In the genomic region with DNA sequence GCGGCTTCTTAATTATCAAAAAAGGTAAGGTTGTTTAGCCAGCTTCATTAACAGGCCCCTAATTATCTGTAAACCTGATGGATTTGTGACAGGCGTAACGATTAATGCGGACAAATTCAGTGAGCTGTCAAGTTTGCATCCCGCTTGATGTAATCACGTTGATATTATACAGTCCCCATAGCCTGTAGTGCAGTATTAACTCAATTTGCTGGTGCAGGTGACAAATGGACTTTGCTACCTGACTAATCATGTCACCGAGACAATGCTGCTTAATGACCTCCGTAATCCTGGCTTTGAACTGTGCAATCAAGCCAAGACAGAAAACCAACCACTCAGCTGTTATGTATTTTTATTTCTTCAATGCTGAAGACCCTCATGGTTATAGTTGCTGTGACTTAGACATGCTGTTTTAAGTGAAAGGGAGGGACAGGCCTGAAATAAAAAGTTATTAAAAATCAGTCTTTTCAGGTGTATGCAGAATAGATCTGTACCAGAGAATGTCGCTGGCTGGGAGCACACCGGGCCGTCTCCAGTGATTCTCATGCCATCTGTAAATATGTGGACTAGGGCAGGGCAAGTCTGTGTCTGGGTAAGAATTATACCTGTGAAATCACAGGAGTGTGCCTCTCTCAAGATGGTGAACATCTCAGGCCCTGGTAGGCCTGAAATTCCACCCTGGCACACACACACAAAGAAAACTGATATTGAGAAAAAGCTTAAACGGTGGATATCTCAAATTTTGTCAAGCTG, we compare ENCODE assay signal across 11 cellular contexts. TPM values are rescaled to one million over a fixed set of nuclear protein-coding genes. Genes with fewer than 3 reads are reported as not detected.
DNase-seq lines count a peak whose midpoint lies in the region; ATAC-seq, FAIRE-seq and TF ChIP-seq lines count a peak whose summit lies in the region.
"Had no signal": no experiment of that assay in that cellular context is flagged by ENCODE, and none has a peak within 500 bp of the region (broad histone marks: within the 10 kb centered on the region; RNA-seq: fewer than 3 reads in every experiment).

No MANE protein-coding gene starts in this region.

- H3K4me1 ChIP-seq in GM12878 (ENCODE audit: control insufficient read depth, insufficient read depth, low read length) (peaks cover 10% of the 10 kb centered on the region; the same call in 1 of the 2 replicates), mucosa of rectum (ENCODE audit: control insufficient read depth in 2 of 2, insufficient read depth in 2 of 2, low read length in 2 of 2) (peaks cover 41 to 74% of the 10 kb centered on the region in 2 donors), tibial artery (peaks cover 0 to 32% (median 23%) of the 10 kb centered on the region in 4 donors)

- H3K36me3 ChIP-seq in GM12878 (ENCODE audit: control insufficient read depth in 2 of 2, insufficient read depth in 2 of 2, low read length in 1 of 2) (no peaks in the 10 kb centered on the region), mucosa of rectum (ENCODE audit: control insufficient read depth in 2 of 2, insufficient read depth in 2 of 2, low read length in 2 of 2) (no peaks in the 10 kb centered on the region), tibial artery (no peaks in the 10 kb centered on the region)

- TF ChIP-seq RAD21 in GM12878 (IDR thresholded peaks at IDR 0.05; ENCODE audit: insufficient read depth, low read depth, low read length): no peak

- DNase-seq in CD4-positive, alpha-beta T cell: no peak
- DNase-seq in LoVo (ENCODE audit: low spot score) (peak; percentile 67), GM12878 (ENCODE audit: low read depth, low spot score) (no peak), tibial artery (no peak), ecto neural progenitor cell (ENCODE audit: low spot score) (no peak), GOT3 (lab: John Stamatoyannopoulos, UW) (no peak)
- DNase-seq: activated gamma-delta T cell treated with Interleukin-2 at 50 U/mL for 16 hours, KBM-7, NCI-H510A treated with DMSO at 0.1 percent for 48 hours had no signal

- FAIRE-seq in GM12878 (lab: Jason Lieb, UNC): no peak

- intact Hi-C loops in CD4-positive, alpha-beta T cell (cut with DNase I, micrococcal nuclease): loop anchor here in 1 of 2 experiments (5.0 to 10.0 kb wide), 3 partner anchors 143 to 1610 kb away; a partner anchor contains a TSS
- intact Hi-C loops in GM12878 (cut with micrococcal nuclease; ENCODE audit: unreplicated experiment): loop anchor here (5.0 kb wide), 3 partner anchors 47 to 618 kb away; a partner anchor contains a TSS
- intact Hi-C loops in tibial artery (cut with DNase I; ENCODE audit: low total_unique reads): no loop called here

- H3K27me3 ChIP-seq in CD4-positive, alpha-beta T cell (ENCODE audit: control insufficient read depth, insufficient read depth, low read length): no peaks in the 10 kb centered on the region
- no peaks in the 10 kb centered on the region for H3K27me3 ChIP-seq in GM12878 (replicated peaks in 1 of 2; ENCODE audit: control insufficient read depth in 2 of 2, insufficient read depth in 2 of 2, low read length in 1 of 2)
- H3K27me3 ChIP-seq in mucosa of rectum (ENCODE audit: control insufficient read depth in 2 of 2, insufficient read depth in 2 of 2, low read length in 2 of 2): no peaks in the 10 kb centered on the region
- H3K27me3 ChIP-seq in tibial artery: no peaks in the 10 kb centered on the region

- H3K27ac Mint-ChIP-seq in CD4-positive, alpha-beta T cell: peak overlapping the region; percentile 78

- peaks cover 35% of the 10 kb centered on the region for H3K79me2 ChIP-seq in GM12878 (ENCODE audit: control insufficient read depth, insufficient read depth, low read length)

- no peak for TF ChIP-seq EP300 in GM12878 (IDR thresholded peaks at IDR 0.05; ENCODE audit: borderline replicate concordance in 1 of 2, control insufficient read depth in 1 of 2, low read depth in 2 of 2, low read length in 2 of 2)

- no peaks in the 10 kb centered on the region for H4K20me1 ChIP-seq in GM12878 (ENCODE audit: control insufficient read depth, insufficient read depth)

- no peak overlapping the region for H3K4me3 ChIP-seq in GM12878
- H3K4me3 ChIP-seq in mucosa of rectum (ENCODE audit: low read length in 2 of 2): peak overlapping the region in 1 of 2 donors; percentile 2
- no peak overlapping the region for H3K4me3 ChIP-seq in tibial artery

- H3K27ac ChIP-seq in CD4-positive, alpha-beta T cell (ENCODE audit: low read depth, low read length): no peak overlapping the region
- H3K27ac ChIP-seq in GM12878 (ENCODE audit: control insufficient read depth, insufficient read depth): no peak overlapping the region
- peak overlapping the region; percentile 61 to 71 for H3K27ac ChIP-seq in mucosa of rectum (ENCODE audit: low read depth in 2 of 2, low read length in 2 of 2)
- no peak overlapping the region for H3K27ac ChIP-seq in tibial artery

- H3K4me1 Mint-ChIP-seq in CD4-positive, alpha-beta T cell (ENCODE audit: low read depth): peaks cover 87% of the 10 kb centered on the region

- no peak for TF ChIP-seq CTCF in CD4-positive, alpha-beta T cell (IDR thresholded peaks at IDR 0.05)
- TF ChIP-seq CTCF in GM12878 (IDR thresholded peaks at IDR 0.05 in 2 of 3, conservative IDR thresholded peaks at IDR 0.05 in 1 of 3; ENCODE audit: control insufficient read depth in 2 of 3, extremely low read depth in 1 of 3, insufficient read depth in 1 of 3, low read depth in 3 of 3, low read length in 3 of 3) (no peak), tibial artery (IDR thresholded peaks at IDR 0.05) (no peak)

- H2AFZ ChIP-seq in GM12878 (ENCODE audit: control insufficient read depth, low read depth, low read length): no peak overlapping the region

- peak overlapping the region; percentile 57 for H3K4me3 Mint-ChIP-seq in CD4-positive, alpha-beta T cell

- RAD21 ChIA-PET in GM12878 (lab: Charles Lee; ENCODE audit: unreplicated experiment): interaction anchor here (0.6 kb wide), 1 partner anchor 421 kb away, joined by 3 read pairs; no protein-coding TSS in a partner anchor

- CTCF ChIA-PET in CD4-positive, alpha-beta T cell (lab: Charles Lee): interaction anchor here (1.4 to 2.0 kb wide), 2 partner anchors 9 to 11 kb away, joined by 4 read pairs; no protein-coding TSS in a partner anchor
- CTCF ChIA-PET in GM12878 (lab: Yijun Ruan, JAX): interaction anchor here (1.5 kb wide), 1 partner anchor 565 kb away, joined by 4 read pairs; no protein-coding TSS in a partner anchor

- no peak for ATAC-seq in CD4-positive, alpha-beta T cell (ENCODE audit: poor library complexity)
- ATAC-seq in GM12878 (no peak), GM18511 (IDR thresholded peaks at IDR 0.05; ENCODE audit: unreplicated experiment) (no peak)

- peaks cover 19% of the 10 kb centered on the region for H3K36me3 Mint-ChIP-seq in CD4-positive, alpha-beta T cell (ENCODE audit: low read depth)

- H3K9me3 Mint-ChIP-seq in CD4-positive, alpha-beta T cell: no peaks in the 10 kb centered on the region

- H3K9me3 ChIP-seq in CD4-positive, alpha-beta T cell (ENCODE audit: control insufficient read depth, low read length): no peaks in the 10 kb centered on the region
- H3K9me3 ChIP-seq in GM12878 (replicated peaks; ENCODE audit: control insufficient read depth, insufficient read depth, low read length) (no peaks in the 10 kb centered on the region), mucosa of rectum (ENCODE audit: control insufficient read depth in 2 of 2, low read length in 2 of 2) (no peaks in the 10 kb centered on the region), tibial artery (no peaks in the 10 kb centered on the region)

- SMC1A ChIA-PET in GM12878 (lab: Charles Lee; ENCODE audit: uncharacterized antibody, unreplicated experiment): interaction anchor here (0.8 to 1.9 kb wide), 5 partner anchors 9 to 49 kb away, joined by 3 to 5 read pairs (median 3); no protein-coding TSS in a partner anchor

- peak overlapping the region; percentile 26; the same call in 1 of the 2 replicates for H3K4me2 ChIP-seq in GM12878 (ENCODE audit: control insufficient read depth, insufficient read depth)

- no TSS peak for BruUV-seq in GM12878 (replicated peaks; lab: Mats Ljungman, UMichigan)

- TF ChIP-seq POLR2A in GM12878 (IDR thresholded peaks at IDR 0.05; ENCODE audit: low read depth, low read length): no peak

- 95% methylated on average over 12 of the region's 12 CpGs for WGBS in GM12878 (ENCODE audit: insufficient coverage, insufficient replicate concordance, low lambda C conversion rate, missing lambda C conversion rate)

- POLR2A ChIA-PET in CD4-positive, alpha-beta T cell (lab: Charles Lee): interaction anchor here (0.7 to 3.0 kb wide), 7 partner anchors 21 to 617 kb away, joined by 3 to 17 read pairs (median 4); a partner anchor contains a TSS
- POLR2A ChIA-PET in GM12878 (lab: Charles Lee): interaction anchor here (1.0 kb wide), 1 partner anchor 121 kb away, joined by 5 read pairs; no protein-coding TSS in a partner anchor

- no peak overlapping the region for H3K9ac ChIP-seq in GM12878 (ENCODE audit: control insufficient read depth, insufficient read depth, low read length)
- H3K9ac ChIP-seq in mucosa of rectum (ENCODE audit: low read depth in 1 of 2, low read length in 2 of 2): peak overlapping the region in 1 of 2 donors; percentile 27

- in situ Hi-C loops in GM12878 (cut with MboI): loop anchor here (25.0 kb wide), 1 partner anchor 1897 kb away; no protein-coding TSS in a partner anchor

- H3K27me3 Mint-ChIP-seq in CD4-positive, alpha-beta T cell: no peaks in the 10 kb centered on the region

RNA-seq across cellular contexts. Expression of a gene that starts 4.3 kb away (rescaled TPM):
- total RNA-seq in CD4-positive, alpha-beta T cell: 10 to 100 TPM; 19.9 to 21.5 TPM
- 7.5 TPM in 2 replicates for total RNA-seq in GM12878 (2013; cell fraction: nucleolus; rRNA removed)
- total RNA-seq in GM12878 (2014; rRNA removed) (8.3 and 8.7 TPM in 2 replicates), GM12878 (2014; rRNA removed; fragmentation: Illumina TruSeq; extraction: Trizol) (5.8 and 6.2 TPM in 2 replicates), GM12878 (2021) (14.0 and 15.2 TPM in 2 replicates)
- polyA plus RNA-seq in GM12878 (2011; ENCODE audit: low read depth): 2.4 TPM
- polyA plus RNA-seq in GM12878 (2011; rRNA removed) (2.8 and 4.0 TPM in 2 replicates), GM12878 (2014; fragmentation: Illumina TruSeq; extraction: Trizol) (5.3 and 7.1 TPM in 2 replicates), GM12878 (2014; fragmentation: Nextera tagmentation; extraction: Ambion mirVana) (1 to 10 TPM; 2.2 to 2.9 TPM), GM12878 (2014; rRNA removed) (6.7 and 7.9 TPM in 2 replicates), GM12878 (2016; fragmentation: Nextera tagmentation; extraction: Ambion mirVana) (1 to 10 TPM; 2.4 to 2.8 TPM)
- polyA plus RNA-seq in GM12878 (2011; cell fraction: cytosol; rRNA removed): 4.4 and 4.8 TPM in 2 replicates
- 5.2 and 7.7 TPM in 2 replicates for polyA plus RNA-seq in GM12878 (2011; cell fraction: nucleus; rRNA removed)
- polyA plus RNA-seq in GM12878 (2012): 4.3 and 5.1 TPM in 2 replicates
- 4.9 and 6.4 TPM in 2 replicates for polyA minus RNA-seq in GM12878 (2011; rRNA and poly(A)+ RNA removed)
- 5.1 and 5.2 TPM in 2 replicates for polyA minus RNA-seq in GM12878 (2011; cell fraction: cytosol; rRNA and poly(A)+ RNA removed)
- 4.1 and 7.7 TPM in 2 replicates for polyA minus RNA-seq in GM12878 (2011; cell fraction: nucleus; rRNA and poly(A)+ RNA removed)

RNA-seq across cellular contexts. Expression of a gene that starts 6.0 kb away (rescaled TPM):
- total RNA-seq in CD4-positive, alpha-beta T cell: 10 to 100 TPM; 14.1 to 14.3 TPM
- 18.9 and 21.4 TPM in 2 replicates for total RNA-seq in GM12878 (2013; cell fraction: nucleolus; rRNA removed)
- total RNA-seq in GM12878 (2014; rRNA removed) (8.7 and 15.1 TPM in 2 replicates), GM12878 (2014; rRNA removed; fragmentation: Illumina TruSeq; extraction: Trizol) (12.2 and 13.2 TPM in 2 replicates), GM12878 (2021) (44.9 and 45.1 TPM in 2 replicates)
- 7.0 TPM for polyA plus RNA-seq in GM12878 (2011; ENCODE audit: low read depth)
- polyA plus RNA-seq in GM12878 (2011; rRNA removed) (63.9 and 69.8 TPM in 2 replicates), GM12878 (2014; fragmentation: Illumina TruSeq; extraction: Trizol) (29.5 and 30.4 TPM in 2 replicates), GM12878 (2014; fragmentation: Nextera tagmentation; extraction: Ambion mirVana) (1 to 10 TPM; 6.2 to 8.8 TPM), GM12878 (2014; rRNA removed) (29.2 and 34.8 TPM in 2 replicates), GM12878 (2016; fragmentation: Nextera tagmentation; extraction: Ambion mirVana) (10 to 100 TPM; 21.8 to 22.0 TPM)
- 52.5 and 53.4 TPM in 2 replicates for polyA plus RNA-seq in GM12878 (2011; cell fraction: cytosol; rRNA removed)
- 87.8 and 88.3 TPM in 2 replicates for polyA plus RNA-seq in GM12878 (2011; cell fraction: nucleus; rRNA removed)
- 16.7 and 18.1 TPM in 2 replicates for polyA plus RNA-seq in GM12878 (2012)
- polyA minus RNA-seq in GM12878 (2011; rRNA and poly(A)+ RNA removed): 57.6 and 90.8 TPM in 2 replicates
- polyA minus RNA-seq in GM12878 (2011; cell fraction: cytosol; rRNA and poly(A)+ RNA removed): 15.9 and 22.5 TPM in 2 replicates
- 34.7 and 50.0 TPM in 2 replicates for polyA minus RNA-seq in GM12878 (2011; cell fraction: nucleus; rRNA and poly(A)+ RNA removed)

Comparison
In these comparisons a context has a peak if more than half of its experiments do, and no peak if none do; other contexts are left out.
1. H3K27ac ChIP-seq: peak in mucosa of rectum (2 of 2); none in CD4-positive, alpha-beta T cell (single experiment), GM12878 (single experiment) and tibial artery (0 of 2).